Comparison of ENCODE assay signal across 1 cellular context in the genomic region with DNA sequence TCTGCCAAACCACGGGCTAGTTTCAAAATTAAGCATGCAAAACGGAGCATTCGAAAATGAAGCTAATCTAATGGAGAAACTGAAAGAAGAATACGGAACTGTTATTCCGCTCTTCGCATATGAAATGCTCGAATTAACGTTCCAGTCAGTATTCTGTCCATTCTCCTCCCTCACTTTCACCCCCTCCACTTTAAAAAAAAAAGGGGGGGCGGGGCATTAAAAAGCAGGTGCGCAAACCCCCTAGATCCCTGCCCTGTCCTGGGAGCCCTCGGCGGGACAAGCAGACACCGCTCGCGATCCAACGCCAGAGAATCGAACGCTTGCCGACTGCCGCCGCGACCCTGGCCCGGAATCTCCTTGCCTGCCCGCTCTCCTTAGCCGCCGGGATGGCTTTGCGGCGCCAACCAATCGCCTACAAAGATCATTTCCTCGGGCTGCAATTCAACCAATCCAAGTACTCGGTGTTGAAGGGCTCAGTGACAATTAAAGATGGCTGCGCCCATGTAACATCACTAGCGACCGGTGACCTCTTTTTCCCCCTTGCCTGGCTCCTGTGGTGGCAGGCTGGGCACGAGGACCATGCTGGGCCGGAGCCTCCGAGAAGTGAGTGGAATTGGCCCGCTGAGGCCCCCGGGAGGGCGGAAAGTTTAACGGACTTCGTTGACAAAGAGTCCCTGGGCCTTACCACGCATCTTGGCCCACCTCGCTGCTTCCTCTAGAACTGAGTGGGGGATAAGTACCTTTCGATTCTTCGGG.
TF ChIP-seq lines count a peak whose summit lies in the region.

A gene with protein sequence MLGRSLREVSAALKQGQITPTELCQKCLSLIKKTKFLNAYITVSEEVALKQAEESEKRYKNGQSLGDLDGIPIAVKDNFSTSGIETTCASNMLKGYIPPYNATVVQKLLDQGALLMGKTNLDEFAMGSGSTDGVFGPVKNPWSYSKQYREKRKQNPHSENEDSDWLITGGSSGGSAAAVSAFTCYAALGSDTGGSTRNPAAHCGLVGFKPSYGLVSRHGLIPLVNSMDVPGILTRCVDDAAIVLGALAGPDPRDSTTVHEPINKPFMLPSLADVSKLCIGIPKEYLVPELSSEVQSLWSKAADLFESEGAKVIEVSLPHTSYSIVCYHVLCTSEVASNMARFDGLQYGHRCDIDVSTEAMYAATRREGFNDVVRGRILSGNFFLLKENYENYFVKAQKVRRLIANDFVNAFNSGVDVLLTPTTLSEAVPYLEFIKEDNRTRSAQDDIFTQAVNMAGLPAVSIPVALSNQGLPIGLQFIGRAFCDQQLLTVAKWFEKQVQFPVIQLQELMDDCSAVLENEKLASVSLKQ (plus strand): TSS at position 476 of the 756 bp plus-strand sequence. CDS start 104 bp downstream, at position 580.
A gene with protein sequence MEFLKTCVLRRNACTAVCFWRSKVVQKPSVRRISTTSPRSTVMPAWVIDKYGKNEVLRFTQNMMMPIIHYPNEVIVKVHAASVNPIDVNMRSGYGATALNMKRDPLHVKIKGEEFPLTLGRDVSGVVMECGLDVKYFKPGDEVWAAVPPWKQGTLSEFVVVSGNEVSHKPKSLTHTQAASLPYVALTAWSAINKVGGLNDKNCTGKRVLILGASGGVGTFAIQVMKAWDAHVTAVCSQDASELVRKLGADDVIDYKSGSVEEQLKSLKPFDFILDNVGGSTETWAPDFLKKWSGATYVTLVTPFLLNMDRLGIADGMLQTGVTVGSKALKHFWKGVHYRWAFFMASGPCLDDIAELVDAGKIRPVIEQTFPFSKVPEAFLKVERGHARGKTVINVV (minus strand): TSS at position 396 of the 756 bp plus-strand sequence. CDS start 477 bp downstream, outside the sequence.

TF ChIP-seq in HepG2, 621 proteins besides CTCF, POLR2A, EP300 and RAD21 (continued from another document and continues in another):
- TF ChIP-seq ZNF782 (CRISPR knock-in tag; IDR thresholded peaks at IDR 0.05; ENCODE audit: borderline replicate concordance): no peak; the same call in 1 of the 2 replicates
- TF ChIP-seq, protein P1, sequence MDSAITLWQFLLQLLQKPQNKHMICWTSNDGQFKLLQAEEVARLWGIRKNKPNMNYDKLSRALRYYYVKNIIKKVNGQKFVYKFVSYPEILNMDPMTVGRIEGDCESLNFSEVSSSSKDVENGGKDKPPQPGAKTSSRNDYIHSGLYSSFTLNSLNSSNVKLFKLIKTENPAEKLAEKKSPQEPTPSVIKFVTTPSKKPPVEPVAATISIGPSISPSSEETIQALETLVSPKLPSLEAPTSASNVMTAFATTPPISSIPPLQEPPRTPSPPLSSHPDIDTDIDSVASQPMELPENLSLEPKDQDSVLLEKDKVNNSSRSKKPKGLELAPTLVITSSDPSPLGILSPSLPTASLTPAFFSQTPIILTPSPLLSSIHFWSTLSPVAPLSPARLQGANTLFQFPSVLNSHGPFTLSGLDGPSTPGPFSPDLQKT (CRISPR knock-in tag; IDR thresholded peaks at IDR 0.05; ENCODE audit: borderline replicate concordance): no peak
- TF ChIP-seq ZNF326 (CRISPR knock-in tag; IDR thresholded peaks at IDR 0.05; ENCODE audit: borderline replicate concordance): no peak
- 0 out of 2 replicates have a peak, but pooled peaks have one; percentile 24 for TF ChIP-seq RXRA (CRISPR knock-in tag; IDR thresholded peaks at IDR 0.05)
- TF ChIP-seq CHD2 (IDR thresholded peaks at IDR 0.05; ENCODE audit: low read depth, low read length): no peak
- no peak for TF ChIP-seq GABPA (IDR thresholded peaks at IDR 0.05; ENCODE audit: low read depth, low read length)
- no peak for TF ChIP-seq GABPA (CRISPR knock-in tag; IDR thresholded peaks at IDR 0.05; ENCODE audit: low read depth)
- no peak for TF ChIP-seq ZNF777 (CRISPR knock-in tag; IDR thresholded peaks at IDR 0.05)
- TF ChIP-seq ZSCAN22 (CRISPR knock-in tag; IDR thresholded peaks at IDR 0.05): no peak
- no peak for TF ChIP-seq PAWR (CRISPR knock-in tag; IDR thresholded peaks at IDR 0.05; ENCODE audit: borderline replicate concordance)
- TF ChIP-seq, protein P2, sequence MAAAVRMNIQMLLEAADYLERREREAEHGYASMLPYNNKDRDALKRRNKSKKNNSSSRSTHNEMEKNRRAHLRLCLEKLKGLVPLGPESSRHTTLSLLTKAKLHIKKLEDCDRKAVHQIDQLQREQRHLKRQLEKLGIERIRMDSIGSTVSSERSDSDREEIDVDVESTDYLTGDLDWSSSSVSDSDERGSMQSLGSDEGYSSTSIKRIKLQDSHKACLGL (CRISPR knock-in tag; IDR thresholded peaks at IDR 0.05): peak; percentile 80; the same call in 1 of the 2 replicates
- TF ChIP-seq ZNF253 (CRISPR knock-in tag; IDR thresholded peaks at IDR 0.05; ENCODE audit: borderline replicate concordance): no peak
- TF ChIP-seq, protein P3, sequence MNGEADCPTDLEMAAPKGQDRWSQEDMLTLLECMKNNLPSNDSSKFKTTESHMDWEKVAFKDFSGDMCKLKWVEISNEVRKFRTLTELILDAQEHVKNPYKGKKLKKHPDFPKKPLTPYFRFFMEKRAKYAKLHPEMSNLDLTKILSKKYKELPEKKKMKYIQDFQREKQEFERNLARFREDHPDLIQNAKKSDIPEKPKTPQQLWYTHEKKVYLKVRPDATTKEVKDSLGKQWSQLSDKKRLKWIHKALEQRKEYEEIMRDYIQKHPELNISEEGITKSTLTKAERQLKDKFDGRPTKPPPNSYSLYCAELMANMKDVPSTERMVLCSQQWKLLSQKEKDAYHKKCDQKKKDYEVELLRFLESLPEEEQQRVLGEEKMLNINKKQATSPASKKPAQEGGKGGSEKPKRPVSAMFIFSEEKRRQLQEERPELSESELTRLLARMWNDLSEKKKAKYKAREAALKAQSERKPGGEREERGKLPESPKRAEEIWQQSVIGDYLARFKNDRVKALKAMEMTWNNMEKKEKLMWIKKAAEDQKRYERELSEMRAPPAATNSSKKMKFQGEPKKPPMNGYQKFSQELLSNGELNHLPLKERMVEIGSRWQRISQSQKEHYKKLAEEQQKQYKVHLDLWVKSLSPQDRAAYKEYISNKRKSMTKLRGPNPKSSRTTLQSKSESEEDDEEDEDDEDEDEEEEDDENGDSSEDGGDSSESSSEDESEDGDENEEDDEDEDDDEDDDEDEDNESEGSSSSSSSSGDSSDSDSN (CRISPR knock-in tag; IDR thresholded peaks at IDR 0.05): peak; percentile 63
- TF ChIP-seq ZNF546 (CRISPR knock-in tag; conservative IDR thresholded peaks at IDR 0.05): no peak
- peak; percentile 95 for TF ChIP-seq GATAD1 (CRISPR knock-in tag; IDR thresholded peaks at IDR 0.05)
- TF ChIP-seq, protein P4, sequence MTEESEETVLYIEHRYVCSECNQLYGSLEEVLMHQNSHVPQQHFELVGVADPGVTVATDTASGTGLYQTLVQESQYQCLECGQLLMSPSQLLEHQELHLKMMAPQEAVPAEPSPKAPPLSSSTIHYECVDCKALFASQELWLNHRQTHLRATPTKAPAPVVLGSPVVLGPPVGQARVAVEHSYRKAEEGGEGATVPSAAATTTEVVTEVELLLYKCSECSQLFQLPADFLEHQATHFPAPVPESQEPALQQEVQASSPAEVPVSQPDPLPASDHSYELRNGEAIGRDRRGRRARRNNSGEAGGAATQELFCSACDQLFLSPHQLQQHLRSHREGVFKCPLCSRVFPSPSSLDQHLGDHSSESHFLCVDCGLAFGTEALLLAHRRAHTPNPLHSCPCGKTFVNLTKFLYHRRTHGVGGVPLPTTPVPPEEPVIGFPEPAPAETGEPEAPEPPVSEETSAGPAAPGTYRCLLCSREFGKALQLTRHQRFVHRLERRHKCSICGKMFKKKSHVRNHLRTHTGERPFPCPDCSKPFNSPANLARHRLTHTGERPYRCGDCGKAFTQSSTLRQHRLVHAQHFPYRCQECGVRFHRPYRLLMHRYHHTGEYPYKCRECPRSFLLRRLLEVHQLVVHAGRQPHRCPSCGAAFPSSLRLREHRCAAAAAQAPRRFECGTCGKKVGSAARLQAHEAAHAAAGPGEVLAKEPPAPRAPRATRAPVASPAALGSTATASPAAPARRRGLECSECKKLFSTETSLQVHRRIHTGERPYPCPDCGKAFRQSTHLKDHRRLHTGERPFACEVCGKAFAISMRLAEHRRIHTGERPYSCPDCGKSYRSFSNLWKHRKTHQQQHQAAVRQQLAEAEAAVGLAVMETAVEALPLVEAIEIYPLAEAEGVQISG (CRISPR knock-in tag; IDR thresholded peaks at IDR 0.05): peak; percentile 75
- TF ChIP-seq, protein P5, sequence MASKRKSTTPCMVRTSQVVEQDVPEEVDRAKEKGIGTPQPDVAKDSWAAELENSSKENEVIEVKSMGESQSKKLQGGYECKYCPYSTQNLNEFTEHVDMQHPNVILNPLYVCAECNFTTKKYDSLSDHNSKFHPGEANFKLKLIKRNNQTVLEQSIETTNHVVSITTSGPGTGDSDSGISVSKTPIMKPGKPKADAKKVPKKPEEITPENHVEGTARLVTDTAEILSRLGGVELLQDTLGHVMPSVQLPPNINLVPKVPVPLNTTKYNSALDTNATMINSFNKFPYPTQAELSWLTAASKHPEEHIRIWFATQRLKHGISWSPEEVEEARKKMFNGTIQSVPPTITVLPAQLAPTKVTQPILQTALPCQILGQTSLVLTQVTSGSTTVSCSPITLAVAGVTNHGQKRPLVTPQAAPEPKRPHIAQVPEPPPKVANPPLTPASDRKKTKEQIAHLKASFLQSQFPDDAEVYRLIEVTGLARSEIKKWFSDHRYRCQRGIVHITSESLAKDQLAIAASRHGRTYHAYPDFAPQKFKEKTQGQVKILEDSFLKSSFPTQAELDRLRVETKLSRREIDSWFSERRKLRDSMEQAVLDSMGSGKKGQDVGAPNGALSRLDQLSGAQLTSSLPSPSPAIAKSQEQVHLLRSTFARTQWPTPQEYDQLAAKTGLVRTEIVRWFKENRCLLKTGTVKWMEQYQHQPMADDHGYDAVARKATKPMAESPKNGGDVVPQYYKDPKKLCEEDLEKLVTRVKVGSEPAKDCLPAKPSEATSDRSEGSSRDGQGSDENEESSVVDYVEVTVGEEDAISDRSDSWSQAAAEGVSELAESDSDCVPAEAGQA (IDR thresholded peaks at IDR 0.05; ENCODE audit: low read depth): no peak
- TF ChIP-seq, protein P5 (CRISPR knock-in tag; IDR thresholded peaks at IDR 0.05; ENCODE audit: borderline replicate concordance): peak; percentile 43; the same call in 1 of the 2 replicates
- no peak for TF ChIP-seq ZFP82 (CRISPR knock-in tag; IDR thresholded peaks at IDR 0.05; ENCODE audit: borderline replicate concordance)
- TF ChIP-seq HOXD1 (CRISPR knock-in tag; IDR thresholded peaks at IDR 0.05): 0 out of 2 replicates have a peak, but pooled peaks have one; percentile 13
- no peak for TF ChIP-seq TBL1XR1 (IDR thresholded peaks at IDR 0.05; ENCODE audit: borderline replicate concordance, low read length, partially characterized antibody)
- TF ChIP-seq, protein P6, sequence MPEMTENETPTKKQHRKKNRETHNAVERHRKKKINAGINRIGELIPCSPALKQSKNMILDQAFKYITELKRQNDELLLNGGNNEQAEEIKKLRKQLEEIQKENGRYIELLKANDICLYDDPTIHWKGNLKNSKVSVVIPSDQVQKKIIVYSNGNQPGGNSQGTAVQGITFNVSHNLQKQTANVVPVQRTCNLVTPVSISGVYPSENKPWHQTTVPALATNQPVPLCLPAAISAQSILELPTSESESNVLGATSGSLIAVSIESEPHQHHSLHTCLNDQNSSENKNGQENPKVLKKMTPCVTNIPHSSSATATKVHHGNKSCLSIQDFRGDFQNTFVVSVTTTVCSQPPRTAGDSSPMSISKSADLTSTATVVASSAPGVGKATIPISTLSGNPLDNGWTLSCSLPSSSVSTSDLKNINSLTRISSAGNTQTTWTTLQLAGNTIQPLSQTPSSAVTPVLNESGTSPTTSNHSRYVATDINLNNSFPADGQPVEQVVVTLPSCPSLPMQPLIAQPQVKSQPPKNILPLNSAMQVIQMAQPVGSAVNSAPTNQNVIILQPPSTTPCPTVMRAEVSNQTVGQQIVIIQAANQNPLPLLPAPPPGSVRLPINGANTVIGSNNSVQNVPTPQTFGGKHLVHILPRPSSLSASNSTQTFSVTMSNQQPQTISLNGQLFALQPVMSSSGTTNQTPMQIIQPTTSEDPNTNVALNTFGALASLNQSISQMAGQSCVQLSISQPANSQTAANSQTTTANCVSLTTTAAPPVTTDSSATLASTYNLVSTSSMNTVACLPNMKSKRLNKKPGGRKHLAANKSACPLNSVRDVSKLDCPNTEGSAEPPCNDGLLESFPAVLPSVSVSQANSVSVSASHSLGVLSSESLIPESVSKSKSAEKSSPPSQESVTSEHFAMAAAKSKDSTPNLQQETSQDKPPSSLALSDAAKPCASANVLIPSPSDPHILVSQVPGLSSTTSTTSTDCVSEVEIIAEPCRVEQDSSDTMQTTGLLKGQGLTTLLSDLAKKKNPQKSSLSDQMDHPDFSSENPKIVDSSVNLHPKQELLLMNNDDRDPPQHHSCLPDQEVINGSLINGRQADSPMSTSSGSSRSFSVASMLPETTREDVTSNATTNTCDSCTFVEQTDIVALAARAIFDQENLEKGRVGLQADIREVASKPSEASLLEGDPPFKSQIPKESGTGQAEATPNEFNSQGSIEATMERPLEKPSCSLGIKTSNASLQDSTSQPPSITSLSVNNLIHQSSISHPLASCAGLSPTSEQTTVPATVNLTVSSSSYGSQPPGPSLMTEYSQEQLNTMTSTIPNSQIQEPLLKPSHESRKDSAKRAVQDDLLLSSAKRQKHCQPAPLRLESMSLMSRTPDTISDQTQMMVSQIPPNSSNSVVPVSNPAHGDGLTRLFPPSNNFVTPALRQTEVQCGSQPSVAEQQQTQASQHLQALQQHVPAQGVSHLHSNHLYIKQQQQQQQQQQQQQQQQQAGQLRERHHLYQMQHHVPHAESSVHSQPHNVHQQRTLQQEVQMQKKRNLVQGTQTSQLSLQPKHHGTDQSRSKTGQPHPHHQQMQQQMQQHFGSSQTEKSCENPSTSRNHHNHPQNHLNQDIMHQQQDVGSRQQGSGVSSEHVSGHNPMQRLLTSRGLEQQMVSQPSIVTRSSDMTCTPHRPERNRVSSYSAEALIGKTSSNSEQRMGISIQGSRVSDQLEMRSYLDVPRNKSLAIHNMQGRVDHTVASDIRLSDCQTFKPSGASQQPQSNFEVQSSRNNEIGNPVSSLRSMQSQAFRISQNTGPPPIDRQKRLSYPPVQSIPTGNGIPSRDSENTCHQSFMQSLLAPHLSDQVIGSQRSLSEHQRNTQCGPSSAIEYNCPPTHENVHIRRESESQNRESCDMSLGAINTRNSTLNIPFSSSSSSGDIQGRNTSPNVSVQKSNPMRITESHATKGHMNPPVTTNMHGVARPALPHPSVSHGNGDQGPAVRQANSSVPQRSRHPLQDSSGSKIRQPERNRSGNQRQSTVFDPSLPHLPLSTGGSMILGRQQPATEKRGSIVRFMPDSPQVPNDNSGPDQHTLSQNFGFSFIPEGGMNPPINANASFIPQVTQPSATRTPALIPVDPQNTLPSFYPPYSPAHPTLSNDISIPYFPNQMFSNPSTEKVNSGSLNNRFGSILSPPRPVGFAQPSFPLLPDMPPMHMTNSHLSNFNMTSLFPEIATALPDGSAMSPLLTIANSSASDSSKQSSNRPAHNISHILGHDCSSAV (CRISPR knock-in tag; IDR thresholded peaks at IDR 0.05; ENCODE audit: borderline replicate concordance): no peak
- no peak for TF ChIP-seq ZNF720 (CRISPR knock-in tag; IDR thresholded peaks at IDR 0.05)
